In the genomic region with DNA sequence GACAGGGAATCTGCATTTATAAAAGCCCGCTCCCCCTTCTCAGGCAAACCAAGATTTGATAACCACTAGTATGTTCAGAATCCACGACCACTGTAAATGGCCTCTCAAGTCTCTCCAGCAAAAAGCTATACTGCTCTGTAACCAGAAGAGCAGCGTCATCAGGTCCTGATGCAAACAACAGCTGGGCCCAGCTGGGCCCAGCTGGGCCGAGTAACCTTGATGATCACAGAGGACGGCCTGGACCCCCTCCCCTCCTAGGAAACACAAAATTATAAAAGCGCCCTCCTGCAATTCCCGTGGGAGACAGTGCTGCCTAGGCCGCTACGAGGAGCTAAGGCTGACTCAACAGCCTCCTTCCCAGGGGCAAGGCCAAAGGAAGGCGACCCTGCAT, we compare ENCODE assay signal across 8 cellular contexts. TPM values are rescaled to one million over a fixed set of nuclear protein-coding genes. Genes with fewer than 3 reads are reported as not detected.
DNase-seq lines count a peak whose midpoint lies in the region; ATAC-seq and TF ChIP-seq lines count a peak whose summit lies in the region.

No MANE protein-coding gene starts in this region.

- peaks cover 46% of the 10 kb centered on the region for H3K36me3 Mint-ChIP-seq in activated T-helper 17 cell treated with anti-CD3 and anti-CD28 coated beads, Interleukin-2, amount 50 U/mL, for 72 hours (ENCODE audit: low read depth)

- no peaks in the 10 kb centered on the region for H3K27me3 Mint-ChIP-seq in activated T-helper 17 cell treated with anti-CD3 and anti-CD28 coated beads, Interleukin-2, amount 50 U/mL, for 72 hours

- in situ Hi-C loops in KBM-7 (cut with MboI; ENCODE audit: low pct_unique_long_range_greater_than_20kb, low sequenced_read_pairs), result no loop called here

- ATAC-seq in Right ventricle myocardium superior (ENCODE audit: poor library complexity), result no peak
- no peak for ATAC-seq in activated T-helper 17 cell treated with anti-CD3 and anti-CD28 coated beads, Interleukin-2, amount 50 U/mL, for 72 hours (replicated peaks)

- H3K9me3 Mint-ChIP-seq in activated T-helper 17 cell treated with anti-CD3 and anti-CD28 coated beads, Interleukin-2, amount 50 U/mL, for 72 hours, result no peaks in the 10 kb centered on the region

- peaks cover 7% of the 10 kb centered on the region for H3K4me1 ChIP-seq in cardiac muscle cell (ENCODE audit: low read depth)
- peaks cover 15% of the 10 kb centered on the region for H3K4me1 ChIP-seq in iPS-15b (ENCODE audit: control insufficient read depth, insufficient read depth, low read length)

- H3K36me3 ChIP-seq in cardiac muscle cell, result no peaks in the 10 kb centered on the region
- H3K36me3 ChIP-seq in iPS-15b (ENCODE audit: control insufficient read depth, insufficient read depth, low read length), result no peaks in the 10 kb centered on the region

- peak overlapping the region; percentile 94 for H3K4me3 Mint-ChIP-seq in activated T-helper 17 cell treated with anti-CD3 and anti-CD28 coated beads, Interleukin-2, amount 50 U/mL, for 72 hours

- peak overlapping the region; percentile 49 for H3K9ac ChIP-seq in iPS-15b (ENCODE audit: low read depth, low read length)

- no peaks in the 10 kb centered on the region for H3K27me3 ChIP-seq in cardiac muscle cell
- H3K27me3 ChIP-seq in iPS-15b (ENCODE audit: control insufficient read depth, insufficient read depth, low read length), result no peaks in the 10 kb centered on the region

- no peaks in the 10 kb centered on the region for H3K9me3 ChIP-seq in cardiac muscle cell (ENCODE audit: low read depth)
- no peaks in the 10 kb centered on the region for H3K9me3 ChIP-seq in iPS-15b (ENCODE audit: control insufficient read depth, insufficient read depth, low read length)

- H3K27ac ChIP-seq in cardiac muscle cell, result peak overlapping the region; percentile 96
- H3K27ac ChIP-seq in substantia nigra (ENCODE audit: low read depth, low read length, poor library complexity, severe bottlenecking), result peak overlapping the region; percentile 99

- peak overlapping the region; percentile 100 for H3K27ac Mint-ChIP-seq in activated T-helper 17 cell treated with anti-CD3 and anti-CD28 coated beads, Interleukin-2, amount 50 U/mL, for 72 hours

- no peak for TF ChIP-seq CTCF in cardiac muscle cell (IDR thresholded peaks at IDR 0.05; ENCODE audit: low read depth, low read length)

- DNase-seq in cardiac muscle cell (ENCODE audit: low read depth in 1 of 2, low spot score in 1 of 2), result no peak
- DNase-seq in Right ventricle myocardium superior, result no peak
- peak in 1 of 49 donors; percentile 50 for DNase-seq in substantia nigra (lab: John Stamatoyannopoulos, UW)
- DNase-seq in KBM-7, result no peak
- no peak for DNase-seq in NCI-H1048 (lab: John Stamatoyannopoulos, UW)
- no peak for DNase-seq in cortex of kidney (lab: John Stamatoyannopoulos, UW)

- peaks cover 26% of the 10 kb centered on the region for H3K4me1 Mint-ChIP-seq in activated T-helper 17 cell treated with anti-CD3 and anti-CD28 coated beads, Interleukin-2, amount 50 U/mL, for 72 hours

- intact Hi-C loops in Right ventricle myocardium superior (cut with DNase I), result no loop called here

- H3K4me3 ChIP-seq in cardiac muscle cell, result peak overlapping the region; percentile 68
- peak overlapping the region; percentile 93 for H3K4me3 ChIP-seq in iPS-15b (ENCODE audit: low read depth, low read length)

RNA-seq across cellular contexts. Expression of gene ADO, which starts 0.5 kb away (rescaled TPM):
- total RNA-seq in cardiac muscle cell (29.4 and 33.3 TPM in 2 replicates), Right ventricle myocardium superior (16.0 TPM)
- polyA plus RNA-seq in cardiac muscle cell, result 6.8 and 9.4 TPM in 2 replicates
- 10 to 100 TPM; 11.5 to 15.4 TPM for total RNA-seq in activated T-helper 17 cell treated with anti-CD3 and anti-CD28 coated beads, Interleukin-2, amount 50 U/mL, for 72 hours

RNA-seq across cellular contexts. Expression of gene EGR2, which starts 12.2 kb away (rescaled TPM):
- 0.18 and 0.33 TPM in 2 replicates for total RNA-seq in cardiac muscle cell
- polyA plus RNA-seq in cardiac muscle cell, result 0.29 and 0.94 TPM in 2 replicates
- 0.19 TPM for total RNA-seq in Right ventricle myocardium superior
- 10 to 100 TPM in 1 of 2 donors, 1 to 10 TPM in 1; 5.5 to 94.4 TPM for total RNA-seq in activated T-helper 17 cell treated with anti-CD3 and anti-CD28 coated beads, Interleukin-2, amount 50 U/mL, for 72 hours
